Comparison of ENCODE assay signal across 10 cellular contexts in the genomic region with DNA sequence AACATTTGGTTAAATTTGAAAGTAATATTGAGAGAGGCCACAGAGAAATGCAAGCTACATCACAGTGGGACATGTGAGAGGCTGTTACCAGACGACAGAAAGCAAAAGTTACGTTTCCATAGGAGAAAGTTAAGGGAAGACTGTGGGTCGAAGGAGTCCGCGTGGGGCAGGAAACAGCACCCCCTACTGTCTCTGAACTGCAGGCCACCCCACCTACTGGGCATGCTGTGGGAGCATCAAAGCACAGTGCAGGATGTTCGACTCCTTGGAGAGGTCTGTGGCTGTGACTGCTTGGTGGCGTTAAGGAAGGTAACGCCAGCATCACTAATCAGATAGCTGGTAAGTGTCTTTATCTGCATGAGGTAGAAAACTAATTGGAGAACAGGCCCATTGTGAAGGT.
DNase-seq lines count a peak whose midpoint lies in the region; ATAC-seq and TF ChIP-seq lines count a peak whose summit lies in the region.
"Had no signal": no experiment of that assay in that cellular context is flagged by ENCODE, and none has a peak within 500 bp of the region (broad histone marks: within the 10 kb centered on the region; RNA-seq: fewer than 3 reads in every experiment).

No MANE protein-coding gene starts in this region.

- no peak for TF ChIP-seq POLR2A in gastrocnemius medialis (IDR thresholded peaks at IDR 0.05)

- H3K27ac Mint-ChIP-seq in T-helper 2 cell treated with Interferon-gamma antibody and Interleukin-4, amounts not matched to agents 5 μg/mL and 100 μg/mL, for 36 hours, result no peak overlapping the region
- H3K27ac Mint-ChIP-seq: stimulated activated naive CD8-positive, alpha-beta T cell treated with anti-CD3 and anti-CD28 coated beads, Interleukin-15, Interleukin-2, amounts not matched to agents 100 ng/mL and 50 ng/mL, for 24 hours had no signal

- H2BK120ac ChIP-seq in neuronal stem cell (ENCODE audit: low read depth, low read length), result no peak overlapping the region

- H2BK15ac ChIP-seq in neuronal stem cell (ENCODE audit: low read length), result no peak overlapping the region

- no peaks in the 10 kb centered on the region for H3K79me2 ChIP-seq in fibroblast of lung (ENCODE audit: control insufficient read depth, insufficient read depth, low read length)

- H3K23ac ChIP-seq in neuronal stem cell (ENCODE audit: low read depth, low read length, poor library complexity), result no peak overlapping the region

- H2AK5ac ChIP-seq in neuronal stem cell (ENCODE audit: low read depth, low read length), result no peak overlapping the region

- no peaks in the 10 kb centered on the region for H3K36me3 Mint-ChIP-seq in T-helper 2 cell treated with Interferon-gamma antibody and Interleukin-4, amounts not matched to agents 5 μg/mL and 100 μg/mL, for 36 hours (ENCODE audit: low read depth)

- in situ Hi-C loops in gastrocnemius medialis (cut with MboI; ENCODE audit: low sequenced_read_pairs in 4 of 4), result no loop called here

- H3K14ac ChIP-seq in neuronal stem cell (ENCODE audit: low read length), result no peak overlapping the region

- H3K27me3 ChIP-seq in fibroblast of lung (ENCODE audit: control insufficient read depth, insufficient read depth, low read length) (no peaks in the 10 kb centered on the region), gastrocnemius medialis (no peaks in the 10 kb centered on the region), neuronal stem cell (ENCODE audit: control insufficient read depth in 3 of 3, insufficient read depth in 3 of 3, low read depth in 1 of 3, low read length in 3 of 3) (no peaks in the 10 kb centered on the region)

- H3K36me3 ChIP-seq in fibroblast of lung (ENCODE audit: control insufficient read depth, insufficient read depth, low read length) (no peaks in the 10 kb centered on the region), gastrocnemius medialis (no peaks in the 10 kb centered on the region), neuronal stem cell (replicated peaks in 1 of 2; ENCODE audit: control insufficient read depth in 2 of 2, insufficient read depth in 2 of 2, low read length in 2 of 2) (no peaks in the 10 kb centered on the region)

- H3K4me3 Mint-ChIP-seq in T-helper 2 cell treated with Interferon-gamma antibody and Interleukin-4, amounts not matched to agents 5 μg/mL and 100 μg/mL, for 36 hours, result no peak overlapping the region
- H3K4me3 Mint-ChIP-seq: stimulated activated naive CD8-positive, alpha-beta T cell treated with anti-CD3 and anti-CD28 coated beads, Interleukin-15, Interleukin-2, amounts not matched to agents 100 ng/mL and 50 ng/mL, for 24 hours had no signal

- H4K91ac ChIP-seq in neuronal stem cell (ENCODE audit: low read depth, low read length, poor library complexity), result no peak overlapping the region

- H3K79me1 ChIP-seq in neuronal stem cell (ENCODE audit: low read depth, low read length), result no peaks in the 10 kb centered on the region

- H2AFZ ChIP-seq in fibroblast of lung (ENCODE audit: low read length) (no peak overlapping the region), neuronal stem cell (ENCODE audit: low read length) (no peak overlapping the region)

- DNase-seq in GM19238 (ENCODE audit: insufficient read length, low spot score) (peak; percentile 25), fibroblast of lung (ENCODE audit: low read depth in 2 of 2) (no peak), gastrocnemius medialis (no peak), inferior parietal cortex (ENCODE audit: extremely low spot score) (no peak), neuronal stem cell (ENCODE audit: low spot score) (no peak)
- DNase-seq in T-helper 2 cell treated with Interferon-gamma antibody and Interleukin-4, amounts not matched to agents 5 μg/mL and 100 μg/mL, for 36 hours (ENCODE audit: low spot score), result peak; percentile 9

- no peak overlapping the region for H3K18ac ChIP-seq in neuronal stem cell (ENCODE audit: low read length)

- ATAC-seq in HG03342 (IDR thresholded peaks at IDR 0.05; ENCODE audit: unreplicated experiment) (peak; percentile 84), gastrocnemius medialis (peak in 1 of 2 donors; percentile 55)

- no peak overlapping the region for H3K4ac ChIP-seq in neuronal stem cell (ENCODE audit: low read length)

- H4K8ac ChIP-seq in neuronal stem cell (ENCODE audit: low read depth, low read length), result no peak overlapping the region

- no peaks in the 10 kb centered on the region for H4K20me1 ChIP-seq in fibroblast of lung (ENCODE audit: control insufficient read depth, extremely low read depth, insufficient read depth, low read length)

- H2BK12ac ChIP-seq in neuronal stem cell (ENCODE audit: low read length), result no peak overlapping the region

- H3K9me3 ChIP-seq in fibroblast of lung (ENCODE audit: control insufficient read depth, insufficient read depth, low read depth, low read length) (no peaks in the 10 kb centered on the region), gastrocnemius medialis (no peaks in the 10 kb centered on the region), neuronal stem cell (replicated peaks in 1 of 2; ENCODE audit: control insufficient read depth in 2 of 2, insufficient read depth in 1 of 2, low read depth in 1 of 2, low read length in 2 of 2) (no peaks in the 10 kb centered on the region)

- H3K4me2 ChIP-seq in fibroblast of lung (ENCODE audit: extremely low read depth, insufficient read depth, low read length) (no peak overlapping the region), neuronal stem cell (ENCODE audit: insufficient read depth, low read length, poor library complexity, severe bottlenecking) (no peak overlapping the region)

- no peaks in the 10 kb centered on the region for H3K27me3 Mint-ChIP-seq in T-helper 2 cell treated with Interferon-gamma antibody and Interleukin-4, amounts not matched to agents 5 μg/mL and 100 μg/mL, for 36 hours (ENCODE audit: low read depth)
- H3K27me3 Mint-ChIP-seq: stimulated activated naive CD8-positive, alpha-beta T cell treated with anti-CD3 and anti-CD28 coated beads, Interleukin-15, Interleukin-2, amounts not matched to agents 100 ng/mL and 50 ng/mL, for 24 hours had no signal

- peak; percentile 83 for TF ChIP-seq CTCF in C4-2B (conservative IDR thresholded peaks at IDR 0.05)
- peak; percentile 22 to 49 for TF ChIP-seq CTCF in fibroblast of lung (conservative IDR thresholded peaks at IDR 0.05 in 1 of 2, IDR thresholded peaks at IDR 0.05 in 1 of 2; ENCODE audit: low read depth in 1 of 2, low read length in 2 of 2)
- peak; percentile 22 to 55 (median 40) for TF ChIP-seq CTCF in gastrocnemius medialis (IDR thresholded peaks at IDR 0.05 in 4 of 5, conservative IDR thresholded peaks at IDR 0.05 in 1 of 5)

- H3K4me1 ChIP-seq in fibroblast of lung (ENCODE audit: control insufficient read depth, extremely low read depth, insufficient read depth, low read length) (no peaks in the 10 kb centered on the region), gastrocnemius medialis (no peaks in the 10 kb centered on the region), neuronal stem cell (ENCODE audit: control insufficient read depth in 2 of 2, insufficient read depth in 1 of 2, low read depth in 1 of 2, low read length in 2 of 2) (no peaks in the 10 kb centered on the region)

- intact Hi-C loops in gastrocnemius medialis (cut with DNase I; ENCODE audit: low total_unique reads), result loop anchor here (5.0 kb wide), 1 partner anchor 608 kb away; no protein-coding TSS in a partner anchor

- H3K4me3 ChIP-seq in fibroblast of lung (replicated peaks in 1 of 4; ENCODE audit: control extremely low read depth in 1 of 4, insufficient read depth in 1 of 4, low read depth in 3 of 4, low read length in 4 of 4) (no peak overlapping the region), gastrocnemius medialis (no peak overlapping the region), neuronal stem cell (ENCODE audit: low read length in 2 of 2) (no peak overlapping the region)

- H3K9ac ChIP-seq in fibroblast of lung (ENCODE audit: insufficient read depth, low read length), result no peak overlapping the region
- no peak overlapping the region for H3K9ac ChIP-seq in neuronal stem cell (ENCODE audit: low read depth, low read length, poor library complexity)

- H3K9me3 Mint-ChIP-seq in T-helper 2 cell treated with Interferon-gamma antibody and Interleukin-4, amounts not matched to agents 5 μg/mL and 100 μg/mL, for 36 hours, result no peaks in the 10 kb centered on the region
- H3K9me3 Mint-ChIP-seq: stimulated activated naive CD8-positive, alpha-beta T cell treated with anti-CD3 and anti-CD28 coated beads, Interleukin-15, Interleukin-2, amounts not matched to agents 100 ng/mL and 50 ng/mL, for 24 hours had no signal

- peaks cover 1% of the 10 kb centered on the region for H3K4me1 Mint-ChIP-seq in T-helper 2 cell treated with Interferon-gamma antibody and Interleukin-4, amounts not matched to agents 5 μg/mL and 100 μg/mL, for 36 hours (ENCODE audit: low read depth)

- H2BK5ac ChIP-seq in neuronal stem cell (ENCODE audit: low read length), result no peak overlapping the region

- no CpG with 5 or more reads among the region's 8 CpGs for WGBS in neuronal stem cell (ENCODE audit: extremely low coverage in 2 of 2, insufficient read length in 2 of 2, insufficient replicate concordance in 1 of 2), 2 donors

- no peak overlapping the region for H3K27ac ChIP-seq in C4-2B
- no peak overlapping the region for H3K27ac ChIP-seq in fibroblast of lung (ENCODE audit: insufficient read depth, low read length)
- H3K27ac ChIP-seq in gastrocnemius medialis, result no peak overlapping the region
- H3K27ac ChIP-seq in neuronal stem cell (replicated peaks; ENCODE audit: low read length), result no peak overlapping the region
- H3K27ac ChIP-seq: epithelial cell of prostate had no signal

Comparison
In these comparisons a context has a peak if more than half of its experiments do, and no peak if none do; other contexts are left out.
1. DNase-seq: peak in GM19238 (single experiment) and T-helper 2 cell treated with Interferon-gamma antibody and Interleukin-4, amounts not matched to agents 5 μg/mL and 100 μg/mL, for 36 hours (single experiment); none in fibroblast of lung (0 of 2), gastrocnemius medialis (0 of 2), inferior parietal cortex (single experiment) and neuronal stem cell (single experiment).
2. Peak in every context shown above with its lines, with median percentiles within 50 percentile points of each other: CTCF ChIP-seq.